ENCODE assay signal across 9 cellular contexts in the genomic region with DNA sequence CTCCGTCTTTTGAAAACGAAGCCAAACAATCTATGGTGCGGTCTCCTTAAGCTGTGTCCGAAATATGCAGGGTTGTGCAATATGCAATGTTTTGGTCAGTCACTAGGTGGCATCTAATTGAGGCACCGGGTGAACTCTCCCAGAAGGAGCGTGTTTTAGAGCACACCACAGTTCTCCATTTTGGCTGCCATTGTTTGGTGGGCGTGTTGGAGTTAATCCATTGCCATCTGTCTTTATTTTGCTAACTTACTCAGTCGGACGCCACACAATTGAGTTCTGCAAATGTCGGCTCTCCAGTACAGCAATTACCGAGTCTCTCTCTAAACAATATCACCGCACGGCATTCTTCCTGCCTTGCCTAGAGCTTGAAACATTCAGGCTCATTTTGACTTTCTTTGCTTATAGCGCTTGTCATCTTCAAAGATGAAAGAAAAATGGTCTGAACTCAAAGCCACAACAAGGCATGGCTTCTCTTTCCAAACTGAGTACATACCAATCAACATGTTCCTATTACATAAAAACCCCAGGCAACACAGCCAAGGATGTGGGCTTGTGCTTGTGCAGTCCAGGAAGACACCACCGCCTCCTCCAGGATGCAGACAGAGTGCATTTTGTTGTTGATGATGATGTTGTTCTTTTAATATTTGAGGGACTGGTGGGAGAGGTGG.
DNase-seq lines count a peak whose midpoint lies in the region; ATAC-seq and TF ChIP-seq lines count a peak whose summit lies in the region.
"Had no signal": no experiment of that assay in that cellular context is flagged by ENCODE, and none has a peak within 500 bp of the region (broad histone marks: within the 10 kb centered on the region; RNA-seq: fewer than 3 reads in every experiment).

No MANE protein-coding gene starts in this region.

- ATAC-seq in activated CD8-positive, alpha-beta memory T cell treated with anti-CD3 and anti-CD28 coated beads, Interleukin-2, amount 10 ng/mL, durations not matched to agents 7 days and 5 days, result peak; percentile 63
- peak; percentile 78 for ATAC-seq in esophagus mucosa
- peak; percentile 50 to 52 for ATAC-seq in naive B cell (ENCODE audit: low read depth in 2 of 2)
- ATAC-seq in GM18511 (IDR thresholded peaks at IDR 0.05; ENCODE audit: unreplicated experiment), result no peak

- H3K27me3 ChIP-seq in uterus, result no peaks in the 10 kb centered on the region
- H3K27me3 ChIP-seq: neutrophil had no signal

- TF ChIP-seq CTCF in AG04449 (IDR thresholded peaks at IDR 0.05; ENCODE audit: insufficient read depth, low read length, missing control alignments) (peak; percentile 74), GM13977 (IDR thresholded peaks at IDR 0.05; ENCODE audit: extremely low read depth, insufficient read depth, missing control alignments) (peak; percentile 47), uterus (IDR thresholded peaks at IDR 0.05) (peak; percentile 51 to 81 (median 75))

- in situ Hi-C loops in GM13977 (cut with MboI; ENCODE audit: low pct_unique_long_range_greater_than_20kb, low sequenced_read_pairs, unreplicated experiment), result no loop called here

- POLR2A ChIA-PET in AG04449 (lab: Yijun Ruan, JAX), result no interaction called here

- no peaks in the 10 kb centered on the region for H3K4me1 ChIP-seq in uterus

- peaks cover 5% of the 10 kb centered on the region for H3K36me3 Mint-ChIP-seq in activated CD8-positive, alpha-beta memory T cell treated with anti-CD3 and anti-CD28 coated beads, Interleukin-2, amount 10 ng/mL, durations not matched to agents 7 days and 5 days
- H3K36me3 Mint-ChIP-seq in naive B cell, result no peaks in the 10 kb centered on the region

- H3K4me3 ChIP-seq in AG04449 (ENCODE audit: low read depth, low read length) (no peak overlapping the region), uterus (peak overlapping the region in 1 of 2 donors; percentile 14)

- intact Hi-C loops in uterus (cut with DNase I; ENCODE audit: low total_unique reads), result no loop called here

- H3K27me3 Mint-ChIP-seq in activated CD8-positive, alpha-beta memory T cell treated with anti-CD3 and anti-CD28 coated beads, Interleukin-2, amount 10 ng/mL, durations not matched to agents 7 days and 5 days, result peaks cover 70% of the 10 kb centered on the region
- H3K27me3 Mint-ChIP-seq in naive B cell, result peaks cover 0 to 6% (median 0%) of the 10 kb centered on the region in 3 donors

- H3K4me3 Mint-ChIP-seq in activated CD8-positive, alpha-beta memory T cell treated with anti-CD3 and anti-CD28 coated beads, Interleukin-2, amount 10 ng/mL, durations not matched to agents 7 days and 5 days, result peak overlapping the region; percentile 5
- H3K4me3 Mint-ChIP-seq in naive B cell, result no peak overlapping the region

- H3K9me3 ChIP-seq in uterus, result no peaks in the 10 kb centered on the region
- H3K9me3 ChIP-seq: neutrophil had no signal

- CTCF ChIA-PET in AG04449 (lab: Yijun Ruan, JAX), result interaction anchor here (0.7 to 3.4 kb wide), 28 partner anchors 9 to 286 kb away, joined by 3 to 41 read pairs (median 4); no protein-coding TSS in a partner anchor
- CTCF ChIA-PET in activated CD8-positive, alpha-beta memory T cell treated with anti-CD3 and anti-CD28 coated beads, Interleukin-2, amount 10 ng/mL, durations not matched to agents 7 days and 5 days (lab: Charles Lee), result interaction anchor here (0.9 to 2.5 kb wide), 3 partner anchors 48 to 246 kb away, joined by 3 to 25 read pairs (median 3); no protein-coding TSS in a partner anchor

- H3K27ac Mint-ChIP-seq in activated CD8-positive, alpha-beta memory T cell treated with anti-CD3 and anti-CD28 coated beads, Interleukin-2, amount 10 ng/mL, durations not matched to agents 7 days and 5 days, result no peak overlapping the region
- H3K27ac Mint-ChIP-seq in naive B cell, result peak overlapping the region in 2 of 6 donors; percentile 11 to 93

- TF ChIP-seq POLR2A in uterus (IDR thresholded peaks at IDR 0.05), result no peak

- no peaks in the 10 kb centered on the region for H3K36me3 ChIP-seq in uterus
- H3K36me3 ChIP-seq: neutrophil had no signal

- DNase-seq in AG04449 (ENCODE audit: low read depth, low spot score), result no peak
- peak; percentile 19 for DNase-seq in GM13977 (ENCODE audit: low spot score)
- DNase-seq in NCI-H748 (lab: John Stamatoyannopoulos, UW; ENCODE audit: unreplicated experiment), result peak; percentile 97
- DNase-seq in activated CD8-positive, alpha-beta memory T cell treated with anti-CD3 and anti-CD28 coated beads, Interleukin-2, amount 10 ng/mL, durations not matched to agents 7 days and 5 days, result peak; percentile 44
- DNase-seq in naive B cell, result peak; percentile 9
- peak; percentile 42 to 54 for DNase-seq in uterus

- peak overlapping the region; percentile 42 to 51 for H3K27ac ChIP-seq in uterus
- H3K27ac ChIP-seq: neutrophil had no signal

- no peaks in the 10 kb centered on the region for H3K9me3 Mint-ChIP-seq in activated CD8-positive, alpha-beta memory T cell treated with anti-CD3 and anti-CD28 coated beads, Interleukin-2, amount 10 ng/mL, durations not matched to agents 7 days and 5 days (ENCODE audit: low read depth)
- H3K9me3 Mint-ChIP-seq in naive B cell, result no peaks in the 10 kb centered on the region

- peaks cover 26% of the 10 kb centered on the region for H3K4me1 Mint-ChIP-seq in activated CD8-positive, alpha-beta memory T cell treated with anti-CD3 and anti-CD28 coated beads, Interleukin-2, amount 10 ng/mL, durations not matched to agents 7 days and 5 days
- no peaks in the 10 kb centered on the region for H3K4me1 Mint-ChIP-seq in naive B cell
